ENCODE assay signal across 16 cellular contexts in the genomic region with DNA sequence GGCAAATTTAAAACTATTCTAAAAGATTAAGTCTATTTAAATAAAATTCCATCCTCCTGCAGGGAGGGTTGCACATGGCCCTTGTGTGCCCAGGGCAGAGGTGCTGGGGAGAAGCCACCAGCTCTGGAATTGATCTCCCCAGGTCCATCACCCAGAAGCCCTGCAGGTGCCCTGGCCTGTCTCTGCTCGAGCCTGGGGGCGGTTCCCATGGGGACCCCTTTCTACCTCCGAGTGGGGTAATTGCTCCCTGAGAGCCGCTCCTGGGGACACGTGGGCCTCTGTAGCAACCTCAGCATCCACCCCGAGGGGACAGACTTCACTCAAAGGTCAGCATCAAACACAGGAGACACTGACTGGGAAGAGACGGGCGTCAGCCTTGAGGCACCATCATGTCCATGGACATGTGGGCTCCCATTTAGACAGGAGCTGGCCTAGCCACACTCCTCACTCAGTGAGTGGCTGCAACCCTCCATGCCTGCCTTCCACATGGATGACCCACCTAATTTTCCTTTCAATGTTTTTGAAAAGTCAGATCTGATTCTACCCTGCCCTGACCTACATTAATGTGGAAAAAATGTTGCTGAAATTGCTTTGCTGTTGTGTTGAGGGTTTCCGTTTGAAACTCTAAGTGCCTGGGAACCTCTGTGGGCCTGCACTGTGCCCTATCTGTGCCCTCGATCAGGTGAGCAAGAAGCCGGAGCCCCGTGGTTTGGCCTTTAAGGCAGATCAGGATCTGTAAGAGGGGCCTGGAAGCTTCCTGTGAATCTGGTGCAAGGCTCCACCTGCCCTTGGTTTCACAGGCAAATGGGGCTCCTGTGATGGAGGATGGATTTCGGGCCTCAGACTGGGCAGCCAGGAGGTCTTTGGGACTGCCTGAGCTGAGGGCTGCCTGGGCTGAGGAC. TPM values are rescaled to one million over a fixed set of nuclear protein-coding genes. Genes with fewer than 3 reads are reported as not detected.
DNase-seq lines count a peak whose midpoint lies in the region; ATAC-seq and TF ChIP-seq lines count a peak whose summit lies in the region.
"Had no signal": no experiment of that assay in that cellular context is flagged by ENCODE, and none has a peak within 500 bp of the region (broad histone marks: within the 10 kb centered on the region; RNA-seq: fewer than 3 reads in every experiment).

No MANE protein-coding gene starts in this region.

- H3K9me3 Mint-ChIP-seq in CD4-positive, alpha-beta T cell, result no peaks in the 10 kb centered on the region
- no peaks in the 10 kb centered on the region for H3K9me3 Mint-ChIP-seq in activated CD4-positive, alpha-beta memory T cell treated with anti-CD3 and anti-CD28 coated beads for 36 hours
- H3K9me3 Mint-ChIP-seq: IgD-negative memory B cell had no signal

- H3K4me1 Mint-ChIP-seq in CD4-positive, alpha-beta T cell (ENCODE audit: low read depth), result peaks cover 31% of the 10 kb centered on the region
- peaks cover 28% of the 10 kb centered on the region for H3K4me1 Mint-ChIP-seq in activated CD4-positive, alpha-beta memory T cell treated with anti-CD3 and anti-CD28 coated beads for 36 hours (ENCODE audit: low read depth)

- CTCF ChIA-PET in CD4-positive, alpha-beta T cell (lab: Charles Lee), result no interaction called here
- CTCF ChIA-PET in GM10248 (lab: Yijun Ruan, JAX), result no interaction called here
- CTCF ChIA-PET in activated CD4-positive, alpha-beta memory T cell treated with anti-CD3 and anti-CD28 coated beads for 36 hours (lab: Charles Lee), result no interaction called here

- peak in 6 of 10 experiments; percentile 9 to 21 (median 18) for DNase-seq in CD4-positive, alpha-beta T cell
- DNase-seq in GM10248 (ENCODE audit: extremely low spot score), result peak; percentile 13
- DNase-seq in activated CD4-positive, alpha-beta memory T cell treated with anti-CD3 and anti-CD28 coated beads for 36 hours, result peak; percentile 67
- DNase-seq in left lobe of liver (ENCODE audit: low spot score), result no peak
- DNase-seq in HK-2 (ENCODE audit: unreplicated experiment), result no peak
- no peak for DNase-seq in NCI-H82 (lab: John Stamatoyannopoulos, UW)
- DNase-seq in dermis blood vessel endothelial cell, result no peak
- DNase-seq: cortex of kidney, GDM1, GOT3, left colon, NCI-H1105 treated with DMSO at 0.1 percent for 48 hours, NCI-H345 had no signal

- H3K27ac Mint-ChIP-seq in CD4-positive, alpha-beta T cell, result peak overlapping the region; percentile 66
- H3K27ac Mint-ChIP-seq in activated CD4-positive, alpha-beta memory T cell treated with anti-CD3 and anti-CD28 coated beads for 36 hours, result peak overlapping the region; percentile 74
- H3K27ac Mint-ChIP-seq: IgD-negative memory B cell had no signal

- no peaks in the 10 kb centered on the region for H3K27me3 Mint-ChIP-seq in CD4-positive, alpha-beta T cell
- H3K27me3 Mint-ChIP-seq in activated CD4-positive, alpha-beta memory T cell treated with anti-CD3 and anti-CD28 coated beads for 36 hours, result no peaks in the 10 kb centered on the region

- peaks cover 6% of the 10 kb centered on the region for H3K36me3 Mint-ChIP-seq in CD4-positive, alpha-beta T cell (ENCODE audit: low read depth)
- peaks cover 1% of the 10 kb centered on the region for H3K36me3 Mint-ChIP-seq in activated CD4-positive, alpha-beta memory T cell treated with anti-CD3 and anti-CD28 coated beads for 36 hours

- intact Hi-C loops in CD4-positive, alpha-beta T cell (cut with DNase I, micrococcal nuclease), result no loop called here
- intact Hi-C loops in activated CD4-positive, alpha-beta memory T cell treated with anti-CD3 and anti-CD28 coated beads for 36 hours (cut with micrococcal nuclease), result no loop called here

- POLR2A ChIA-PET in CD4-positive, alpha-beta T cell (lab: Charles Lee), result no interaction called here
- POLR2A ChIA-PET in GM10248 (lab: Yijun Ruan, JAX), result no interaction called here
- POLR2A ChIA-PET in activated CD4-positive, alpha-beta memory T cell treated with anti-CD3 and anti-CD28 coated beads for 36 hours (lab: Charles Lee), result interaction anchor here (0.6 kb wide), 1 partner anchor 167 kb away, joined by 3 read pairs; no protein-coding TSS in a partner anchor

- no peaks in the 10 kb centered on the region for H3K9me3 ChIP-seq in CD4-positive, alpha-beta T cell (ENCODE audit: control insufficient read depth, low read length)
- H3K9me3 ChIP-seq: prostate gland, vagina had no signal

- peak overlapping the region; percentile 13 for H3K27ac ChIP-seq in CD4-positive, alpha-beta T cell (ENCODE audit: low read depth, low read length)
- H3K27ac ChIP-seq: prostate gland, vagina had no signal

- TF ChIP-seq CTCF in CD4-positive, alpha-beta T cell (IDR thresholded peaks at IDR 0.05), result no peak
- TF ChIP-seq CTCF in GM10248 (IDR thresholded peaks at IDR 0.05; ENCODE audit: control extremely low read depth, extremely low read depth, low read depth, missing control alignments), result no peak

- ATAC-seq in CD4-positive, alpha-beta T cell (ENCODE audit: poor library complexity), result peak; percentile 79
- ATAC-seq in left lobe of liver, result peak; percentile 31
- ATAC-seq: left colon had no signal

- H3K27me3 ChIP-seq in CD4-positive, alpha-beta T cell (ENCODE audit: control insufficient read depth, insufficient read depth, low read length), result no peaks in the 10 kb centered on the region
- H3K27me3 ChIP-seq: vagina had no signal

- H3K4me3 Mint-ChIP-seq in CD4-positive, alpha-beta T cell, result peak overlapping the region; percentile 35
- H3K4me3 Mint-ChIP-seq in activated CD4-positive, alpha-beta memory T cell treated with anti-CD3 and anti-CD28 coated beads for 36 hours, result no peak overlapping the region
- H3K4me3 Mint-ChIP-seq: IgD-negative memory B cell had no signal

RNA-seq across cellular contexts. Expression of a gene that starts 21.3 kb away (rescaled TPM):
- total RNA-seq in CD4-positive, alpha-beta T cell, result 1 to 10 TPM; 5.0 to 5.2 TPM
- total RNA-seq in activated CD4-positive, alpha-beta memory T cell treated with anti-CD3 and anti-CD28 coated beads for 36 hours, result 1 to 10 TPM; 5.4 to 6.2 TPM
- total RNA-seq in left lobe of liver (0.53 TPM), dermis blood vessel endothelial cell (0.28 and 1.4 TPM in 2 replicates)

RNA-seq across cellular contexts. Expression of a gene that starts 50.7 kb away (rescaled TPM):
- total RNA-seq in CD4-positive, alpha-beta T cell, result not detected
- not detected for total RNA-seq in activated CD4-positive, alpha-beta memory T cell treated with anti-CD3 and anti-CD28 coated beads for 36 hours
- total RNA-seq in left lobe of liver (0.18 TPM), dermis blood vessel endothelial cell (under 0.01 TPM in 1 of 2 replicates, not detected in the other)
- total RNA-seq: left colon, vagina had no signal

RNA-seq across cellular contexts. Expression of a gene that starts 52.1 kb away (rescaled TPM):
- 1 to 10 TPM; 1.6 to 2.0 TPM for total RNA-seq in CD4-positive, alpha-beta T cell
- under 1 TPM; 0.46 to 0.86 TPM for total RNA-seq in activated CD4-positive, alpha-beta memory T cell treated with anti-CD3 and anti-CD28 coated beads for 36 hours
- total RNA-seq in left lobe of liver (3,844 TPM), dermis blood vessel endothelial cell (0.17 and 0.23 TPM in 2 replicates)

Comparison
In these comparisons a context has a peak if more than half of its experiments do, and no peak if none do; other contexts are left out.
1. DNase-seq: peak in CD4-positive, alpha-beta T cell (6 of 10), GM10248 (single experiment) and activated CD4-positive, alpha-beta memory T cell treated with anti-CD3 and anti-CD28 coated beads for 36 hours (single experiment); none in left lobe of liver (single experiment), HK-2 (single experiment), NCI-H82 (single experiment) and dermis blood vessel endothelial cell (single experiment).
2. RNA of a gene that starts 52.1 kb away (total RNA-seq): 3,844 TPM in left lobe of liver (single experiment); 1.6 to 2.0 TPM in CD4-positive, alpha-beta T cell, 0.46 to 0.86 TPM in activated CD4-positive, alpha-beta memory T cell treated with anti-CD3 and anti-CD28 coated beads for 36 hours and 0.17 to 0.23 TPM in dermis blood vessel endothelial cell; every median in the first group is over 1,000 times any median in the second.